In genomic region chr20:43939762-43940121, GRCh38 we compare ENCODE assay signal across 17 cellular contexts. TPM values are rescaled to one million over a fixed set of nuclear protein-coding genes. Genes with fewer than 3 reads are reported as not detected.
DNase-seq lines count a peak whose midpoint lies in the region; ATAC-seq and TF ChIP-seq lines count a peak whose summit lies in the region.
"Had no signal": no experiment of that assay in that cellular context is flagged by ENCODE, and none has a peak within 500 bp of the region (broad histone marks: within the 10 kb centered on the region; RNA-seq: fewer than 3 reads in every experiment).

No MANE protein-coding gene starts in this region.

- POLR2A ChIA-PET in CD4-positive, alpha-beta T cell (lab: Charles Lee) = interaction anchor here (4.4 kb wide), 1 partner anchor 24 kb away, joined by 28 read pairs; no protein-coding TSS in a partner anchor

- H3K79me2 ChIP-seq in KMS-11 (ENCODE audit: insufficient read depth, low read depth) = peaks cover 93% of the 10 kb centered on the region

- TF ChIP-seq CTCF in KMS-11 (conservative IDR thresholded peaks at IDR 0.05; ENCODE audit: low read depth, low read length) (no peak), VCaP (conservative IDR thresholded peaks at IDR 0.05) (no peak)
- TF ChIP-seq CTCF in CD4-positive, alpha-beta T cell (IDR thresholded peaks at IDR 0.05) = no peak

- no peaks in the 10 kb centered on the region for H4K20me1 ChIP-seq in KMS-11 (ENCODE audit: insufficient read depth)

- peaks cover 58% of the 10 kb centered on the region for H3K4me1 Mint-ChIP-seq in activated CD4-positive, alpha-beta T cell treated with anti-CD3 and anti-CD28 coated beads, Interleukin-2, amount 10 ng/mL, durations not matched to agents 24 days and 14 days
- H3K4me1 Mint-ChIP-seq in CD4-positive, alpha-beta T cell (ENCODE audit: low read depth) = peaks cover 67% of the 10 kb centered on the region

- intact Hi-C loops in activated CD4-positive, alpha-beta T cell treated with anti-CD3 and anti-CD28 coated beads, Interleukin-2, amount 10 ng/mL, durations not matched to agents 24 days and 14 days (cut with micrococcal nuclease) = no loop called here
- intact Hi-C loops in CD4-positive, alpha-beta T cell (cut with DNase I, micrococcal nuclease) = no loop called here

- H3K36me3 Mint-ChIP-seq in activated CD4-positive, alpha-beta T cell treated with anti-CD3 and anti-CD28 coated beads, Interleukin-2, amount 10 ng/mL, durations not matched to agents 24 days and 14 days (ENCODE audit: low read depth) = peaks cover 2% of the 10 kb centered on the region
- H3K36me3 Mint-ChIP-seq in CD4-positive, alpha-beta T cell (ENCODE audit: low read depth) = no peaks in the 10 kb centered on the region

- H3K27me3 ChIP-seq in KMS-11 (ENCODE audit: insufficient read depth, low read depth) = no peaks in the 10 kb centered on the region
- no peaks in the 10 kb centered on the region for H3K27me3 ChIP-seq in CD4-positive, alpha-beta T cell (ENCODE audit: control insufficient read depth, insufficient read depth, low read length)
- H3K27me3 ChIP-seq: right atrium auricular region had no signal

- no peaks in the 10 kb centered on the region for H3K9me3 Mint-ChIP-seq in activated CD4-positive, alpha-beta T cell treated with anti-CD3 and anti-CD28 coated beads, Interleukin-2, amount 10 ng/mL, durations not matched to agents 24 days and 14 days
- no peaks in the 10 kb centered on the region for H3K9me3 Mint-ChIP-seq in CD4-positive, alpha-beta T cell
- H3K9me3 Mint-ChIP-seq: GM23338, nephron had no signal

- no peak overlapping the region for H3K4me3 ChIP-seq in KMS-11 (IDR thresholded peaks at IDR 0.05; ENCODE audit: insufficient read depth, low read depth, low read length)
- H3K4me3 ChIP-seq: GM23338, right atrium auricular region had no signal

- no peak overlapping the region for H2AFZ ChIP-seq in KMS-11 (ENCODE audit: low read depth)

- peaks cover 100% of the 10 kb centered on the region for H3K4me1 ChIP-seq in KMS-11 (ENCODE audit: low read depth, poor library complexity, severe bottlenecking)

- peaks cover 16% of the 10 kb centered on the region for H3K27me3 Mint-ChIP-seq in activated CD4-positive, alpha-beta T cell treated with anti-CD3 and anti-CD28 coated beads, Interleukin-2, amount 10 ng/mL, durations not matched to agents 24 days and 14 days
- no peaks in the 10 kb centered on the region for H3K27me3 Mint-ChIP-seq in CD4-positive, alpha-beta T cell

- peak overlapping the region; percentile 5; the same call in 1 of the 2 replicates for H3K9ac ChIP-seq in KMS-11

- no peaks in the 10 kb centered on the region for H3K9me3 ChIP-seq in CD4-positive, alpha-beta T cell (ENCODE audit: control insufficient read depth, low read length)
- H3K9me3 ChIP-seq: right atrium auricular region had no signal

- peak; percentile 53 for DNase-seq in AG08395 (ENCODE audit: low spot score)
- DNase-seq in hepatic stellate cell (ENCODE audit: low spot score) = peak; percentile 40
- no peak for DNase-seq in activated CD4-positive, alpha-beta T cell treated with anti-CD3 and anti-CD28 coated beads, Interleukin-2, amount 10 ng/mL, durations not matched to agents 24 days and 14 days
- DNase-seq in NCI-H2107 treated with DMSO at 0.1 percent for 48 hours (lab: John Stamatoyannopoulos, UW; ENCODE audit: unreplicated experiment) = no peak
- no peak for DNase-seq in GM19240 (ENCODE audit: insufficient read length, low spot score)
- DNase-seq in CD4-positive, alpha-beta T cell = no peak
- DNase-seq: activated gamma-delta T cell treated with Interleukin-2 at 50 U/mL for 16 hours; DMS153; NCI-H1092; stimulated activated CD4-positive, alpha-beta T cell treated with anti-CD3 and anti-CD28 coated beads, Interleukin-2, amount 100 ng/mL, for 48 hours; stimulated activated CD8-positive, alpha-beta memory T cell treated with anti-CD3 and anti-CD28 coated beads, Interleukin-4, amount 100 ng/mL, for 48 hours had no signal

- CTCF ChIA-PET in CD4-positive, alpha-beta T cell (lab: Charles Lee) = no interaction called here

- no peak for ATAC-seq in CD4-positive, alpha-beta T cell (ENCODE audit: poor library complexity)

- H3K27ac ChIP-seq in KMS-11 (peak overlapping the region; percentile 95; the same call in 1 of the 2 replicates), VCaP (peak overlapping the region; percentile 35)
- H3K27ac ChIP-seq in CD4-positive, alpha-beta T cell (ENCODE audit: low read depth, low read length) = no peak overlapping the region
- H3K27ac ChIP-seq: right atrium auricular region had no signal

- no peak overlapping the region for H3K27ac Mint-ChIP-seq in activated CD4-positive, alpha-beta T cell treated with anti-CD3 and anti-CD28 coated beads, Interleukin-2, amount 10 ng/mL, durations not matched to agents 24 days and 14 days
- no peak overlapping the region for H3K27ac Mint-ChIP-seq in CD4-positive, alpha-beta T cell
- H3K27ac Mint-ChIP-seq: GM23338, nephron had no signal

- no peak overlapping the region for H3K4me3 Mint-ChIP-seq in activated CD4-positive, alpha-beta T cell treated with anti-CD3 and anti-CD28 coated beads, Interleukin-2, amount 10 ng/mL, durations not matched to agents 24 days and 14 days
- H3K4me3 Mint-ChIP-seq in CD4-positive, alpha-beta T cell = no peak overlapping the region
- H3K4me3 Mint-ChIP-seq: GM23338, nephron had no signal

- H3K36me3 ChIP-seq in KMS-11 (ENCODE audit: insufficient read depth) = no peaks in the 10 kb centered on the region
- H3K36me3 ChIP-seq: right atrium auricular region had no signal

- peak overlapping the region; percentile 64 for H3K4me2 ChIP-seq in KMS-11
- H3K4me2 ChIP-seq: GM23338 had no signal

RNA-seq across cellular contexts. Expression of gene TOX2, which starts 25.1 kb away (rescaled TPM):
- total RNA-seq in activated CD4-positive, alpha-beta T cell treated with anti-CD3 and anti-CD28 coated beads, Interleukin-2, amount 10 ng/mL, durations not matched to agents 24 days and 14 days = 1.4 and 2.6 TPM in 2 replicates
- 1 to 10 TPM; 3.3 to 3.9 TPM for total RNA-seq in CD4-positive, alpha-beta T cell
- total RNA-seq: HepG2 had no signal

Comparison
In these comparisons a context has a peak if more than half of its experiments do, and no peak if none do; other contexts are left out.
1. DNase-seq: peak in AG08395 (single experiment) and hepatic stellate cell (single experiment); none in activated CD4-positive, alpha-beta T cell treated with anti-CD3 and anti-CD28 coated beads, Interleukin-2, amount 10 ng/mL, durations not matched to agents 24 days and 14 days (single experiment), NCI-H2107 treated with DMSO at 0.1 percent for 48 hours (single experiment), GM19240 (single experiment) and CD4-positive, alpha-beta T cell (0 of 10).